Comparison of ENCODE assay signal across 1 cellular context in genomic region chr4:78732332-78733104, GRCh38.
TF ChIP-seq lines count a peak whose summit lies in the region.

No MANE protein-coding gene starts in this region.

TF ChIP-seq in K562, 482 proteins besides CTCF, POLR2A, EP300 and RAD21 (continued from another document and continues in another):
- TF ChIP-seq ZNF592 (IDR thresholded peaks at IDR 0.05) (peak; percentile 92), ZNF263 (CRISPR knock-in tag; IDR thresholded peaks at IDR 0.05; ENCODE audit: borderline replicate concordance) (no peak), MTA2 (IDR thresholded peaks at IDR 0.05; ENCODE audit: low read depth) (peak; percentile 93), CAMTA2 (CRISPR knock-in tag; conservative IDR thresholded peaks at IDR 0.05) (no peak), PKNOX1 (IDR thresholded peaks at IDR 0.05) (peak; percentile 51), MNT (conservative IDR thresholded peaks at IDR 0.05) (peak in 1 of 2 experiments; percentile 47; a peak in 2 of 4 replicates), COPS2 (conservative IDR thresholded peaks at IDR 0.05) (no peak), ZFP36 (IDR thresholded peaks at IDR 0.05; ENCODE audit: low read depth, low read length, partially characterized antibody) (no peak), PHB2 (IDR thresholded peaks at IDR 0.05; ENCODE audit: low read depth) (peak; percentile 73; the same call in 1 of the 2 replicates), STAT5B (CRISPR knock-in tag; IDR thresholded peaks at IDR 0.05) (no peak), TCF3 (CRISPR knock-in tag; IDR thresholded peaks at IDR 0.05) (peak; percentile 95), TAF7 (tag; IDR thresholded peaks at IDR 0.05) (no peak), WHSC1 (IDR thresholded peaks at IDR 0.05; ENCODE audit: low read length) (no peak), SIRT6 (IDR thresholded peaks at IDR 0.05; ENCODE audit: low read depth, low read length) (no peak), MCM2 (IDR thresholded peaks at IDR 0.05; ENCODE audit: low read depth) (no peak), CREB3 (tag; conservative IDR thresholded peaks at IDR 0.05; ENCODE audit: low read depth) (0 out of 2 replicates have a peak, but pooled peaks have one; percentile 52), SIX5 (IDR thresholded peaks at IDR 0.05; ENCODE audit: borderline replicate concordance in 1 of 2, insufficient read depth in 1 of 2, low read depth in 1 of 2, low read length in 2 of 2) (no peak), KDM5B (IDR thresholded peaks at IDR 0.05; ENCODE audit: insufficient replicate concordance, low read depth, low read length) (no peak), ZNF609 (CRISPR knock-in tag; IDR thresholded peaks at IDR 0.05; ENCODE audit: borderline replicate concordance) (no peak), POLR2H (tag; IDR thresholded peaks at IDR 0.05; ENCODE audit: low read depth) (peak; percentile 58), SIN3A (IDR thresholded peaks at IDR 0.05; ENCODE audit: borderline replicate concordance in 2 of 2, control insufficient read depth in 1 of 2, low read depth in 2 of 2, low read length in 2 of 2) (no peak), GTF3C2 (IDR thresholded peaks at IDR 0.05; ENCODE audit: borderline replicate concordance, extremely low read depth, insufficient read length) (no peak), KDM1A (IDR thresholded peaks at IDR 0.05) (peak; percentile 95), RBM34 (IDR thresholded peaks at IDR 0.05; ENCODE audit: borderline replicate concordance, insufficient read depth, low read length) (no peak), ILK (tag; IDR thresholded peaks at IDR 0.05; ENCODE audit: borderline replicate concordance, low read depth) (no peak), RFX7 (CRISPR knock-in tag; IDR thresholded peaks at IDR 0.05) (no peak), USF1 (CRISPR knock-in tag; IDR thresholded peaks at IDR 0.05) (no peak), NR4A1 (CRISPR knock-in tag; IDR thresholded peaks at IDR 0.05) (no peak), NR4A1 (tag; IDR thresholded peaks at IDR 0.05) (peak; percentile 71; the same call in 1 of the 2 replicates), HNRNPK (IDR thresholded peaks at IDR 0.05; ENCODE audit: low read depth, low read length, poor library complexity, severe bottlenecking) (no peak), BRF1 (IDR thresholded peaks at IDR 0.05; ENCODE audit: borderline replicate concordance, extremely low read depth, insufficient read length) (no peak), RBM25 (IDR thresholded peaks at IDR 0.05; ENCODE audit: low read depth, low read length, severe bottlenecking) (no peak), CSDE1 (IDR thresholded peaks at IDR 0.05) (no peak), NR0B1 (IDR thresholded peaks at IDR 0.05; ENCODE audit: partially characterized antibody) (no peak), SREBF1 (IDR thresholded peaks at IDR 0.05; ENCODE audit: borderline replicate concordance, low read depth, low read length) (no peak), CHD4 (IDR thresholded peaks at IDR 0.05; ENCODE audit: insufficient read depth, insufficient replicate concordance, low read depth, low read length, poor library complexity, severe bottlenecking) (no peak), OTX1 (CRISPR knock-in tag; IDR thresholded peaks at IDR 0.05) (peak; percentile 3; the same call in 1 of the 2 replicates), ZNF197 (CRISPR knock-in tag; IDR thresholded peaks at IDR 0.05; ENCODE audit: low read depth) (peak; percentile 52; the same call in 1 of the 2 replicates), ZFP30 (CRISPR knock-in tag; IDR thresholded peaks at IDR 0.05; ENCODE audit: borderline replicate concordance) (no peak), HINFP (tag; conservative IDR thresholded peaks at IDR 0.05; ENCODE audit: low read depth) (no peak)
